Comparison of ENCODE assay signal across 8 cellular contexts in the genomic region with DNA sequence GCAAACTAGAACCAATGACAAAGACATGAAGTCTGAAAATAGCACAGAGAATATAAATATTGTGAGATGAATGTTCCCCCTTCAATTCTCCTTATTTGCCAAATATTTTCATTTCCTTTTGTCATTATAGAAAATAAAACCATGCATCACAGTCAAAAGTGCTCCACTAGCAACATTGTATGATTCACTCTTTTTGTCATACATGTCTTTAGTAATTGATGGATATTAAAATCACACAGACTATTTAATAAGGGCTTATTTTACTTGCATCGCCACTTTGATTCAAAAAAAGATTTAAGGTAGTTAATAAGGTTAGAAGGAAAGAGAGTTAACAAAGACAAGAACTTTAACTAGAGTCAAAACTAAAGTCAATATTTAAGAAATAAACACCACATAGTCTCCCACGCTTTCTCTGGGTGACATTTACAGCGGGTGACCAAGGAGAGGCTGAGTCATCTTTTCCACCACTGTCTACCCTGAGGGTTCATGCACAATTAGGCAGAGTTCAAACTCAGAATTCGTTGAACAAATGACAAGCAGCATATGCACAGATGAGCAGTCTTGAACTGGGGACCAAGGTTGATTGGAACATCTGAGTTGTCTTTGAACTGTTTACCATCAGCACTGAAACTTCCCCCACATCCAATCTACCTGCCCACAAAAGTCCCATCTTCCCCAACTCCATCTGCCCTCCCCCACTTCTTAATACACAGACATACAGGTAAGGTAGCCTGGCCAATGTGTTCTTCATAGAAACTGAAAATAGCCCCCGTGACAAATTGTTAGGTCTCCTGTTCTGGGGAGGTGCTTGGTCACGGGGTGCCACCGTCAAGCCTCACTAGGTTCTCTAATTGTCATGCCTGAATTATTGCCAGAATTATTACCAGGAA. TPM values are rescaled to one million over a fixed set of nuclear protein-coding genes. Genes with fewer than 3 reads are reported as not detected.
DNase-seq lines count a peak whose midpoint lies in the region; ATAC-seq, FAIRE-seq and TF ChIP-seq lines count a peak whose summit lies in the region.

No MANE protein-coding gene starts in this region.

- H3F3A ChIP-seq in GM23248 (ENCODE audit: insufficient read depth): 0 out of 2 replicates have a peak, but pooled peaks cover 7% of the 10 kb centered on the region

- H3K4me3 ChIP-seq in GM23248 (no peak overlapping the region), fibroblast of villous mesenchyme (ENCODE audit: low read depth, low read length) (no peak overlapping the region), esophagus squamous epithelium (no peak overlapping the region)

- H3K9me3 ChIP-seq in GM23248 (ENCODE audit: low read depth): no peaks in the 10 kb centered on the region
- H3K9me3 ChIP-seq in esophagus squamous epithelium: peaks cover 0 to 9% (median 8%) of the 10 kb centered on the region in 3 donors

- no peaks in the 10 kb centered on the region for H4K20me1 ChIP-seq in GM23248 (ENCODE audit: insufficient read depth)

- H3K9me2 ChIP-seq in GM23248 (ENCODE audit: insufficient read depth): no peaks in the 10 kb centered on the region

- H3K9ac ChIP-seq in GM23248: no peak overlapping the region

- ATAC-seq in GM18498 (IDR thresholded peaks at IDR 0.05; ENCODE audit: unreplicated experiment) (peak; percentile 96), SK-N-SH treated with all-trans-retinoic acid at 6 μM for 48 hours (no peak)

- no peak for TF ChIP-seq POLR2A in esophagus squamous epithelium (IDR thresholded peaks at IDR 0.05)

- H3K27ac ChIP-seq in GM23248 (no peak overlapping the region), esophagus squamous epithelium (peak overlapping the region in 1 of 4 donors; percentile 40)

- H3K4me1 ChIP-seq in GM23248 (ENCODE audit: insufficient read depth): peaks cover 8% of the 10 kb centered on the region; the same call in 1 of the 2 replicates
- H3K4me1 ChIP-seq in esophagus squamous epithelium: peaks cover 0 to 15% (median 0%) of the 10 kb centered on the region in 3 donors

- intact Hi-C loops in esophagus squamous epithelium (cut with DNase I): no loop called here

- H3K36me3 ChIP-seq in GM23248 (ENCODE audit: low read depth): no peaks in the 10 kb centered on the region
- H3K36me3 ChIP-seq in esophagus squamous epithelium: no peaks in the 10 kb centered on the region

- in situ Hi-C loops in GM23248 (cut with MboI): no loop called here

- no peak for FAIRE-seq in HTR-8/SVneo (lab: Jason Lieb, UNC)

- H3K4me2 ChIP-seq in GM23248 (ENCODE audit: unreplicated experiment): no peak overlapping the region

- H3K79me2 ChIP-seq in GM23248 (ENCODE audit: insufficient read depth): no peaks in the 10 kb centered on the region

- TF ChIP-seq CTCF in fibroblast of villous mesenchyme (IDR thresholded peaks at IDR 0.05; ENCODE audit: insufficient read depth, low read depth, low read length) (no peak), esophagus squamous epithelium (IDR thresholded peaks at IDR 0.05) (no peak)

- 52 to 54% methylated on average over 7 of the region's 7 CpGs for WGBS in GM23248 (ENCODE audit: low coverage in 1 of 2, low lambda C conversion rate in 2 of 2, missing lambda C conversion rate in 2 of 2), 2 experiments
- 44 to 55% methylated on average over 7 of the region's 7 CpGs for WGBS in esophagus squamous epithelium, 2 donors

- peak; percentile 40 for DNase-seq in GM23248
- DNase-seq in MV-4-11 (lab: John Stamatoyannopoulos, UW): peak; percentile 53
- DNase-seq in fibroblast of villous mesenchyme (ENCODE audit: low read depth): peak; percentile 59
- no peak for DNase-seq in esophagus squamous epithelium (lab: John Stamatoyannopoulos, UW)
- no peak for DNase-seq in HTR-8/SVneo (ENCODE audit: insufficient read length, low spot score)
- no peak for DNase-seq in NCI-H1436 treated with DMSO at 0.1 percent for 48 hours (lab: John Stamatoyannopoulos, UW)

- H3K27me3 ChIP-seq in GM23248 (replicated peaks; ENCODE audit: insufficient read depth) (no peaks in the 10 kb centered on the region), esophagus squamous epithelium (peaks cover 0 to 23% (median 0%) of the 10 kb centered on the region in 4 donors)

- H2AFZ ChIP-seq in GM23248: no peak overlapping the region

TF ChIP-seq in SK-N-SH treated with all-trans-retinoic acid at 6 μM for 48 hours, 23 proteins besides CTCF, POLR2A, EP300 and RAD21:
- TF ChIP-seq ZNF70 (CRISPR knock-in tag; IDR thresholded peaks at IDR 0.05) (no peak), SNAI2 (CRISPR knock-in tag; IDR thresholded peaks at IDR 0.05) (no peak), TCF4 (CRISPR knock-in tag; IDR thresholded peaks at IDR 0.05; ENCODE audit: borderline replicate concordance) (no peak), ZFP3 (CRISPR knock-in tag; IDR thresholded peaks at IDR 0.05) (no peak), ESRRG (CRISPR knock-in tag; IDR thresholded peaks at IDR 0.05) (no peak), ISL1 (CRISPR knock-in tag; IDR thresholded peaks at IDR 0.05) (no peak), ARNTL (CRISPR knock-in tag; IDR thresholded peaks at IDR 0.05; ENCODE audit: borderline replicate concordance, low read depth) (no peak), ZNF565 (CRISPR knock-in tag; conservative IDR thresholded peaks at IDR 0.05; ENCODE audit: low read depth) (no peak), TOX (CRISPR knock-in tag; IDR thresholded peaks at IDR 0.05; ENCODE audit: borderline replicate concordance) (no peak), RARB (CRISPR knock-in tag; IDR thresholded peaks at IDR 0.05) (no peak)
- TF ChIP-seq, protein P1, sequence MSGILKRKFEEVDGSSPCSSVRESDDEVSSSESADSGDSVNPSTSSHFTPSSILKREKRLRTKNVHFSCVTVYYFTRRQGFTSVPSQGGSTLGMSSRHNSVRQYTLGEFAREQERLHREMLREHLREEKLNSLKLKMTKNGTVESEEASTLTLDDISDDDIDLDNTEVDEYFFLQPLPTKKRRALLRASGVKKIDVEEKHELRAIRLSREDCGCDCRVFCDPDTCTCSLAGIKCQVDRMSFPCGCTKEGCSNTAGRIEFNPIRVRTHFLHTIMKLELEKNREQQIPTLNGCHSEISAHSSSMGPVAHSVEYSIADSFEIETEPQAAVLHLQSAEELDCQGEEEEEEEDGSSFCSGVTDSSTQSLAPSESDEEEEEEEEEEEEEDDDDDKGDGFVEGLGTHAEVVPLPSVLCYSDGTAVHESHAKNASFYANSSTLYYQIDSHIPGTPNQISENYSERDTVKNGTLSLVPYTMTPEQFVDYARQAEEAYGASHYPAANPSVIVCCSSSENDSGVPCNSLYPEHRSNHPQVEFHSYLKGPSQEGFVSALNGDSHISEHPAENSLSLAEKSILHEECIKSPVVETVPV (CRISPR knock-in tag; IDR thresholded peaks at IDR 0.05): no peak
TF ChIP-seq in SK-N-SH treated with all-trans-retinoic acid at 6 μM for 48 hours: peak in this region for 0.

RNA-seq across cellular contexts. Expression of a gene that starts 42.5 kb away (rescaled TPM):
- total RNA-seq in GM23248 (2014; rRNA removed; shearing (Covaris generic)): 11.1 and 19.3 TPM in 2 replicates
- 4.2 and 6.3 TPM in 2 replicates for polyA plus RNA-seq in GM23248 (2016; fragmentation: Nextera tagmentation; extraction: Ambion mirVana)
- total RNA-seq in fibroblast of villous mesenchyme (4.5 and 5.2 TPM in 2 replicates), esophagus squamous epithelium (1 to 10 TPM; 4.8 to 8.9 (median 7.0) TPM)

Comparison
In these comparisons a context has a peak if more than half of its experiments do, and no peak if none do; other contexts are left out.
1. DNase-seq: peak in GM23248 (single experiment), MV-4-11 (single experiment) and fibroblast of villous mesenchyme (single experiment); none in esophagus squamous epithelium (single experiment), HTR-8/SVneo (single experiment) and NCI-H1436 treated with DMSO at 0.1 percent for 48 hours (single experiment).